In genomic region chr7:37150180-37150579, GRCh38 we compare ENCODE assay signal across 16 cellular contexts.
"Had no signal": no experiment of that assay in that cellular context is flagged by ENCODE, and none has a peak within 500 bp of the region (broad histone marks: within the 10 kb centered on the region; RNA-seq: fewer than 3 reads in every experiment).

No MANE protein-coding gene starts in this region.

- DNase-seq: activated CD4-positive, alpha-beta T cell treated with anti-CD3 and anti-CD28 coated beads, Interleukin-2, amount 50 U/mL, for 1 hour; activated CD4-positive, CD25-positive, alpha-beta regulatory T cell treated with anti-CD3 and anti-CD28 coated beads, Interleukin-2, amount 50 U/mL, for 72 hours; activated effector memory CD4-positive, alpha-beta T cell treated with anti-CD3 and anti-CD28 coated beads, Interleukin-2, amount 50 U/mL, for 16 hours; activated naive CD4-positive, alpha-beta T cell treated with anti-CD3 and anti-CD28 coated beads, Interleukin-2, amount 50 U/mL, for 16 hours; foreskin fibroblast; glutamatergic neuron; left ventricle myocardium superior; mesendoderm; stimulated activated CD8-positive, alpha-beta memory T cell treated with anti-CD3 and anti-CD28 coated beads, Interleukin-4, amount 100 ng/mL, for 48 hours; stimulated activated naive CD4-positive, alpha-beta T cell; T-helper 17 cell had no signal

- H3K27ac ChIP-seq: VCaP had no signal

- H3K27me3 Mint-ChIP-seq: natural killer cell treated with Interleukin-12 subunit alpha and Interleukin-12 subunit beta and Interleukin-15 and Interleukin-18, amount 100 ng/mL, for 72 hours; T-helper 17 cell had no signal

- H3K4me3 Mint-ChIP-seq: natural killer cell treated with Interleukin-12 subunit alpha and Interleukin-12 subunit beta and Interleukin-15 and Interleukin-18, amount 100 ng/mL, for 72 hours; T-helper 17 cell had no signal

- H3K27ac Mint-ChIP-seq: T-helper 17 cell had no signal

- ATAC-seq: left ventricle myocardium superior; natural killer cell treated with Interleukin-12 subunit alpha and Interleukin-12 subunit beta and Interleukin-15 and Interleukin-18, amount 100 ng/mL, for 72 hours; T-helper 17 cell had no signal

- FAIRE-seq: astrocyte, bronchial epithelial cell, keratinocyte had no signal
